In the genomic region with DNA sequence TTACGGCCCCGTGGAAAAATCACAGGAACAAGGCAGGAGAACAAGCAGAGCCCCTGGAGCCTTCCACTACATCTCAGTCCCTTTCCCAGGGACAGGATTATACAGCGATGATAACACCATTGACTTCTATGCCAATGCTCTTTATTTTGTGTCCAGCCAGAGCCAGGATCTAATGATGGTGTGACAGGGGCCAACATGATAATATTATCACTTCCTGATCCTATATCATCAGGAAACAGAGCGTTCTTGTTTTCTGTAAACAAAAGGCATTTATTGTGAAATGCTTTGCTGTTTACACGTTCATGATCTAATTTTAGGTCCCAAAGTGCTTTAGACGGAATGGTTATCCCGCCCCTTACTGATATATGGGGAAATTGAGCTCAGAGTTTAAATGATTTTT, we compare ENCODE assay signal across 16 cellular contexts. TPM values are rescaled to one million over a fixed set of nuclear protein-coding genes. Genes with fewer than 3 reads are reported as not detected.
DNase-seq lines count a peak whose midpoint lies in the region; ATAC-seq and TF ChIP-seq lines count a peak whose summit lies in the region.
"Had no signal": no experiment of that assay in that cellular context is flagged by ENCODE, and none has a peak within 500 bp of the region (broad histone marks: within the 10 kb centered on the region; RNA-seq: fewer than 3 reads in every experiment).

No MANE protein-coding gene starts in this region.

- H3K9me3 Mint-ChIP-seq in endothelial cell (ENCODE audit: unreplicated experiment): no peaks in the 10 kb centered on the region
- H3K9me3 Mint-ChIP-seq: CD4-positive, CD25-positive, alpha-beta regulatory T cell; CD8-positive, alpha-beta memory T cell; H9 had no signal

- 44% methylated on average over 7 of the region's 7 CpGs for WGBS in mesenchymal stem cell

- H3K4me3 Mint-ChIP-seq in endothelial cell (ENCODE audit: unreplicated experiment): no peak overlapping the region
- H3K4me3 Mint-ChIP-seq: CD4-positive, CD25-positive, alpha-beta regulatory T cell; CD8-positive, alpha-beta memory T cell; H9 had no signal

- H3K18ac ChIP-seq in mesenchymal stem cell (ENCODE audit: low read depth in 1 of 2, low read length in 2 of 2): peak overlapping the region in 1 of 2 experiments; percentile 34

- no peak overlapping the region for H2AK5ac ChIP-seq in mesenchymal stem cell (ENCODE audit: low read length, severe bottlenecking)

- no peak overlapping the region for H3K27ac ChIP-seq in mesenchymal stem cell (ENCODE audit: low read length, poor library complexity, severe bottlenecking)

- no peak overlapping the region for H2BK5ac ChIP-seq in mesenchymal stem cell (ENCODE audit: low read depth, low read length, poor library complexity, severe bottlenecking)

- H4K8ac ChIP-seq in mesenchymal stem cell (ENCODE audit: low read length): no peak overlapping the region

- ATAC-seq in HG03439 (IDR thresholded peaks at IDR 0.05; ENCODE audit: unreplicated experiment) (no peak), GM21786 (IDR thresholded peaks at IDR 0.05; ENCODE audit: unreplicated experiment) (no peak)

- DNase-seq in COR-L47 (lab: John Stamatoyannopoulos, UW) (peak; percentile 32), endothelial cell (ENCODE audit: low spot score) (no peak), mesenchymal stem cell (peak; percentile 42), Kasumi-1 (lab: John Stamatoyannopoulos, UW) (no peak)
- DNase-seq: ACHN; BE2C; C1 segment of cervical spinal cord; CD4-positive, CD25-positive, alpha-beta regulatory T cell; CD8-positive, alpha-beta memory T cell; DMS153; DMS79; GDM1; H9 had no signal

- H3K9me3 ChIP-seq in mesenchymal stem cell (ENCODE audit: control insufficient read depth, low read length): no peaks in the 10 kb centered on the region
- H3K9me3 ChIP-seq: BE2C had no signal

- H3K27me3 Mint-ChIP-seq in endothelial cell (ENCODE audit: unreplicated experiment): peaks cover 2% of the 10 kb centered on the region

- H3K36me3 ChIP-seq in mesenchymal stem cell (ENCODE audit: control insufficient read depth in 1 of 2, insufficient read depth in 2 of 2, low read depth in 1 of 2, low read length in 2 of 2): no peaks in the 10 kb centered on the region
- H3K36me3 ChIP-seq: BE2C had no signal

- H3K4ac ChIP-seq in mesenchymal stem cell (ENCODE audit: low read depth in 1 of 2, low read length in 2 of 2): no peak overlapping the region

- peaks cover 19% of the 10 kb centered on the region for H3K4me1 Mint-ChIP-seq in endothelial cell (ENCODE audit: unreplicated experiment)

- H3K14ac ChIP-seq in mesenchymal stem cell (ENCODE audit: low read length in 2 of 2): no peak overlapping the region

- no peak overlapping the region for H3K9ac ChIP-seq in mesenchymal stem cell (ENCODE audit: low read length)

- no peak for TF ChIP-seq CTCF in endothelial cell (IDR thresholded peaks at IDR 0.05; ENCODE audit: unreplicated experiment)

- no peak overlapping the region for H3K4me2 ChIP-seq in mesenchymal stem cell (ENCODE audit: low read length, poor library complexity, severe bottlenecking)

- H3K23ac ChIP-seq in mesenchymal stem cell (ENCODE audit: low read length in 2 of 2): no peak overlapping the region

- H2AFZ ChIP-seq in mesenchymal stem cell (ENCODE audit: low read depth, low read length): no peak overlapping the region

- no peak overlapping the region for H2BK15ac ChIP-seq in mesenchymal stem cell (ENCODE audit: low read depth, poor library complexity, severe bottlenecking)

- no peaks in the 10 kb centered on the region for H3K79me1 ChIP-seq in mesenchymal stem cell (replicated peaks; ENCODE audit: low read length, poor library complexity, severe bottlenecking)

- H4K91ac ChIP-seq in mesenchymal stem cell (ENCODE audit: low read length): no peak overlapping the region

- no peaks in the 10 kb centered on the region for H3K36me3 Mint-ChIP-seq in endothelial cell (ENCODE audit: low read depth, unreplicated experiment)
- H3K36me3 Mint-ChIP-seq: CD4-positive, CD25-positive, alpha-beta regulatory T cell had no signal

- H3K4me1 ChIP-seq in mesenchymal stem cell (ENCODE audit: control insufficient read depth, insufficient read depth, low read depth, low read length): peaks cover under 1% of the 10 kb centered on the region
- H3K4me1 ChIP-seq: BE2C had no signal

- no peak overlapping the region for H3K4me3 ChIP-seq in mesenchymal stem cell (ENCODE audit: insufficient read depth in 1 of 2, low read depth in 1 of 2, low read length in 2 of 2)

- peak overlapping the region; percentile 86 for H3K27ac Mint-ChIP-seq in endothelial cell (ENCODE audit: unreplicated experiment)
- H3K27ac Mint-ChIP-seq: CD4-positive, CD25-positive, alpha-beta regulatory T cell; CD8-positive, alpha-beta memory T cell; H9 had no signal

- H3K27me3 ChIP-seq in mesenchymal stem cell (ENCODE audit: control insufficient read depth in 1 of 2, insufficient read depth in 1 of 2, low read length in 2 of 2): no peaks in the 10 kb centered on the region
- H3K27me3 ChIP-seq: BE2C had no signal

- H2BK12ac ChIP-seq in mesenchymal stem cell (ENCODE audit: low read length in 2 of 2): no peak overlapping the region

- H2BK120ac ChIP-seq in mesenchymal stem cell (ENCODE audit: low read depth, low read length): no peak overlapping the region

RNA-seq across cellular contexts. Expression of gene TMPRSS11E, which starts 12.8 kb away (rescaled TPM):
- total RNA-seq in endothelial cell (ENCODE audit: unreplicated experiment): 1.3 TPM
- polyA plus RNA-seq in mesenchymal stem cell (2013, experiment 1 of 2): not detected
- polyA plus RNA-seq in mesenchymal stem cell (2013, experiment 2 of 2): 0.03 TPM
- total RNA-seq: CD4-positive, CD25-positive, alpha-beta regulatory T cell; Daoy had no signal
- polyA plus RNA-seq: CD8-positive, alpha-beta memory T cell had no signal

Comparison
In these comparisons a context has a peak if more than half of its experiments do, and no peak if none do; other contexts are left out.
1. DNase-seq: peak in COR-L47 (single experiment) and mesenchymal stem cell (single experiment); none in endothelial cell (single experiment) and Kasumi-1 (0 of 2).